In genomic region chr3:33115024-33115768, GRCh38 we compare ENCODE assay signal across 8 cellular contexts. TPM values are rescaled to one million over a fixed set of nuclear protein-coding genes. Genes with fewer than 3 reads are reported as not detected.
A peak's percentile ranks its signal among the peaks of the same experiment; 100 is the strongest.
DNase-seq lines count a peak whose midpoint lies in the region; ATAC-seq, FAIRE-seq and TF ChIP-seq lines count a peak whose summit lies in the region.

No MANE protein-coding gene starts in this region.

- H3K27me3 ChIP-seq in esophagus squamous epithelium (no peaks in the 10 kb centered on the region), muscle layer of duodenum (ENCODE audit: low read depth, low read length) (no peaks in the 10 kb centered on the region)

- CTCF ChIA-PET in HEK293 (lab: Yijun Ruan, JAX), result interaction anchor here (0.7 kb wide), 2 partner anchors 257 to 323 kb away, joined by 3 read pairs; no protein-coding TSS in a partner anchor

- TF ChIP-seq CTCF in AG09309 (IDR thresholded peaks at IDR 0.05; ENCODE audit: control insufficient read depth, insufficient read depth, low read depth, low read length, missing control alignments) (no peak), HEK293 (tag by site-specific recombination; IDR thresholded peaks at IDR 0.05) (no peak), esophagus squamous epithelium (IDR thresholded peaks at IDR 0.05) (no peak)

- intact Hi-C loops in esophagus squamous epithelium (cut with DNase I), result no loop called here

- no peak for FAIRE-seq in urothelium cell line (lab: Jason Lieb, UNC)

- no peak for TF ChIP-seq POLR2A in esophagus squamous epithelium (IDR thresholded peaks at IDR 0.05)

- POLR2A ChIA-PET in HEK293 (lab: Yijun Ruan, JAX), result interaction anchor here (2.5 kb wide), 1 partner anchor 18 kb away, joined by 17 read pairs; the partner anchor contains the start of genes GLB1 and TMPPE

- WGBS in esophagus squamous epithelium, 2 donors, result 18 to 30% methylated on average over 10 to 11 of the region's 13 CpGs

- ATAC-seq in HG03469 (IDR thresholded peaks at IDR 0.05; ENCODE audit: unreplicated experiment), result no peak

- H3K27ac ChIP-seq in HEK293 (ENCODE audit: extremely low read depth, low read depth, low read length), result peak overlapping the region; percentile 3; the same call in 1 of the 2 replicates
- peak overlapping the region; percentile 89 to 99 (median 94) for H3K27ac ChIP-seq in esophagus squamous epithelium
- H3K27ac ChIP-seq in muscle layer of duodenum (ENCODE audit: low read length), result peak overlapping the region; percentile 80

- H3K4me3 ChIP-seq in AG09309 (ENCODE audit: control insufficient read depth, low read depth, low read length), result peak overlapping the region; percentile 53
- peak overlapping the region; percentile 27 for H3K4me3 ChIP-seq in HEK293 (ENCODE audit: low read depth, low read length)
- peak overlapping the region; percentile 67 to 87 (median 84) for H3K4me3 ChIP-seq in esophagus squamous epithelium
- H3K4me3 ChIP-seq in muscle layer of duodenum (ENCODE audit: low read depth in 1 of 2, low read length in 2 of 2), result peak overlapping the region; percentile 87 to 92

- DNase-seq in AG09309 (ENCODE audit: low read depth) (peak; percentile 77), T1000 (lab: John Stamatoyannopoulos, UW) (peak; percentile 41), esophagus squamous epithelium (lab: John Stamatoyannopoulos, UW) (no peak), urothelium cell line (ENCODE audit: low spot score) (peak; percentile 58)
- no peak for DNase-seq in stimulated activated CD4-positive, alpha-beta T cell treated with anti-CD3 and anti-CD28 coated beads, Interleukin-4, amount 100 ng/mL, for 24 hours

- H3K9me3 ChIP-seq in HEK293 (ENCODE audit: control insufficient read depth, insufficient read depth, low read depth, low read length) (no peaks in the 10 kb centered on the region), esophagus squamous epithelium (no peaks in the 10 kb centered on the region), muscle layer of duodenum (ENCODE audit: control insufficient read depth in 1 of 2, low read length in 2 of 2) (no peaks in the 10 kb centered on the region)

- H3K36me3 ChIP-seq in HEK293 (ENCODE audit: control insufficient read depth in 2 of 2, insufficient read depth in 1 of 2, low read length in 2 of 2), result peaks cover 0 to 3% of the 10 kb centered on the region in 2 experiments; a peak in 1 of 3 replicates
- H3K36me3 ChIP-seq in esophagus squamous epithelium, result peaks cover 0 to 24% (median 0%) of the 10 kb centered on the region in 3 donors
- peaks cover under 1 to 9% of the 10 kb centered on the region in 2 donors for H3K36me3 ChIP-seq in muscle layer of duodenum (ENCODE audit: control insufficient read depth in 1 of 2, insufficient read depth in 2 of 2, low read length in 2 of 2)

- H3K4me1 ChIP-seq in HEK293 (ENCODE audit: control insufficient read depth, insufficient read depth, low read length) (no peaks in the 10 kb centered on the region), esophagus squamous epithelium (peaks cover 3 to 55% (median 6%) of the 10 kb centered on the region in 3 donors), muscle layer of duodenum (ENCODE audit: control insufficient read depth in 1 of 2, insufficient read depth in 2 of 2, low read length in 2 of 2) (peaks cover 0 to 11% of the 10 kb centered on the region in 2 donors)

TF ChIP-seq in HEK293, 187 proteins besides CTCF, POLR2A, EP300 and RAD21 (continues in another document):
- peak; percentile 64; the same call in 1 of the 2 replicates for TF ChIP-seq ZNF558 (tag by site-specific recombination; IDR thresholded peaks at IDR 0.05)
- no peak for TF ChIP-seq YY2 (tag by site-specific recombination; IDR thresholded peaks at IDR 0.05)
- TF ChIP-seq ZNF391 (tag by site-specific recombination; IDR thresholded peaks at IDR 0.05; ENCODE audit: borderline replicate concordance, low read depth), result no peak
- TF ChIP-seq ZBTB44 (tag by site-specific recombination; IDR thresholded peaks at IDR 0.05), result no peak
- TF ChIP-seq ZNF311 (tag by site-specific recombination; IDR thresholded peaks at IDR 0.05; ENCODE audit: borderline replicate concordance), result no peak
- TF ChIP-seq BCL6B (tag by site-specific recombination; IDR thresholded peaks at IDR 0.05), result no peak
- TF ChIP-seq, protein P1, sequence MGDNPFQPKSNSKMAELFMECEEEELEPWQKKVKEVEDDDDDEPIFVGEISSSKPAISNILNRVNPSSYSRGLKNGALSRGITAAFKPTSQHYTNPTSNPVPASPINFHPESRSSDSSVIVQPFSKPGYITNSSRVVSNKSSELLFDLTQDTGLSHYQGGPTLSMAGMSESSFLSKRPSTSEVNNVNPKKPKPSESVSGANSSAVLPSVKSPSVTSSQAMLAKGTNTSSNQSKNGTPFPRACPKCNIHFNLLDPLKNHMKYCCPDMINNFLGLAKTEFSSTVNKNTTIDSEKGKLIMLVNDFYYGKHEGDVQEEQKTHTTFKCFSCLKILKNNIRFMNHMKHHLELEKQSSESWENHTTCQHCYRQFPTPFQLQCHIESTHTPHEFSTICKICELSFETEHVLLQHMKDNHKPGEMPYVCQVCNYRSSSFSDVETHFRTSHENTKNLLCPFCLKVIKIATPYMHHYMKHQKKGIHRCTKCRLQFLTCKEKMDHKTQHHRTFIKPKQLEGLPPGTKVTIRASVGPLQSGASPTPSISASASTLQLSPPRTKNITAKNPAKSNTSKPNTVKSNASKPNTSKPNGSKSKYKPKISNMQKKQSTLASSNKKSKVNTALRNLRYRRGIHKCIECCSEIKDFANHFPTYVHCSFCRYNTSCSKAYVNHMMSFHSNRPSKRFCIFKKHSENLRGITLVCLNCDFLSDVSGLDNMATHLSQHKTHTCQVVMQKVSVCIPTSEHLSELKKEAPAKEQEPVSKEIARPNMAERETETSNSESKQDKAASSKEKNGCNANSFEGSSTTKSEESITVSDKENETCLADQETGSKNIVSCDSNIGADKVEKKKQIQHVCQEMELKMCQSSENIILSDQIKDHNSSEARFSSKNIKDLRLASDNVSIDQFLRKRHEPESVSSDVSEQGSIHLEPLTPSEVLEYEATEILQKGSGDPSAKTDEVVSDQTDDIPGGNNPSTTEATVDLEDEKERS (tag by site-specific recombination; IDR thresholded peaks at IDR 0.05), result no peak
- no peak for TF ChIP-seq ZSCAN16 (tag by site-specific recombination; IDR thresholded peaks at IDR 0.05)
- TF ChIP-seq, protein P2, sequence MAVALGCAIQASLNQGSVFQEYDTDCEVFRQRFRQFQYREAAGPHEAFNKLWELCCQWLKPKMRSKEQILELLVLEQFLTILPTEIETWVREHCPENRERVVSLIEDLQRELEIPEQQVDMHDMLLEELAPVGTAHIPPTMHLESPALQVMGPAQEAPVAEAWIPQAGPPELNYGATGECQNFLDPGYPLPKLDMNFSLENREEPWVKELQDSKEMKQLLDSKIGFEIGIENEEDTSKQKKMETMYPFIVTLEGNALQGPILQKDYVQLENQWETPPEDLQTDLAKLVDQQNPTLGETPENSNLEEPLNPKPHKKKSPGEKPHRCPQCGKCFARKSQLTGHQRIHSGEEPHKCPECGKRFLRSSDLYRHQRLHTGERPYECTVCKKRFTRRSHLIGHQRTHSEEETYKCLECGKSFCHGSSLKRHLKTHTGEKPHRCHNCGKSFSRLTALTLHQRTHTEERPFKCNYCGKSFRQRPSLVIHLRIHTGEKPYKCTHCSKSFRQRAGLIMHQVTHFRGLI (tag by site-specific recombination; IDR thresholded peaks at IDR 0.05), result no peak
- no peak for TF ChIP-seq ZBTB6 (tag by site-specific recombination; IDR thresholded peaks at IDR 0.05)
- TF ChIP-seq SALL2 (tag by site-specific recombination; IDR thresholded peaks at IDR 0.05; ENCODE audit: borderline replicate concordance), result no peak
- TF ChIP-seq ZNF184 (tag by site-specific recombination; IDR thresholded peaks at IDR 0.05), result no peak
- TF ChIP-seq ZNF221 (tag by site-specific recombination; IDR thresholded peaks at IDR 0.05; ENCODE audit: borderline replicate concordance), result no peak
- no peak for TF ChIP-seq ZNF677 (tag by site-specific recombination; IDR thresholded peaks at IDR 0.05)
- no peak for TF ChIP-seq ZNF174 (tag by site-specific recombination; IDR thresholded peaks at IDR 0.05)
- TF ChIP-seq ZNF211 (tag by site-specific recombination; IDR thresholded peaks at IDR 0.05; ENCODE audit: low read depth), result no peak

RNA-seq across cellular contexts. Expression of gene CRTAP, which starts 1.4 kb away (rescaled TPM):
- total RNA-seq in esophagus squamous epithelium, result 100 to 1,000 TPM in 2 of 4 donors, 10 to 100 TPM in 2; 67.1 to 159 (median 90.9) TPM

RNA-seq across cellular contexts. Expression of gene GLB1, which starts 18.2 kb away (rescaled TPM):
- 10 to 100 TPM; 15.8 to 51.3 (median 28.3) TPM for total RNA-seq in esophagus squamous epithelium

RNA-seq across cellular contexts. Expression of gene TMPPE, which starts 18.2 kb away (rescaled TPM):
- 1 to 10 TPM; 4.4 to 9.2 (median 6.1) TPM for total RNA-seq in esophagus squamous epithelium

Comparison
In these comparisons a context has a peak if more than half of its experiments do, and no peak if none do; other contexts are left out.
1. DNase-seq: peak in AG09309 (single experiment), T1000 (single experiment) and urothelium cell line (single experiment); none in esophagus squamous epithelium (single experiment) and stimulated activated CD4-positive, alpha-beta T cell treated with anti-CD3 and anti-CD28 coated beads, Interleukin-4, amount 100 ng/mL, for 24 hours (single experiment).
2. H3K4me3 ChIP-seq: peak in every context shown above with its lines; median percentile 90 in muscle layer of duodenum; 84 in esophagus squamous epithelium; 53 in AG09309; 27 in HEK293.
3. H3K27ac ChIP-seq: peak in every context shown above with its lines; median percentile 94 in esophagus squamous epithelium; 80 in muscle layer of duodenum; 3 in HEK293.